Comparison of ENCODE assay signal across 23 cellular contexts in the genomic region with DNA sequence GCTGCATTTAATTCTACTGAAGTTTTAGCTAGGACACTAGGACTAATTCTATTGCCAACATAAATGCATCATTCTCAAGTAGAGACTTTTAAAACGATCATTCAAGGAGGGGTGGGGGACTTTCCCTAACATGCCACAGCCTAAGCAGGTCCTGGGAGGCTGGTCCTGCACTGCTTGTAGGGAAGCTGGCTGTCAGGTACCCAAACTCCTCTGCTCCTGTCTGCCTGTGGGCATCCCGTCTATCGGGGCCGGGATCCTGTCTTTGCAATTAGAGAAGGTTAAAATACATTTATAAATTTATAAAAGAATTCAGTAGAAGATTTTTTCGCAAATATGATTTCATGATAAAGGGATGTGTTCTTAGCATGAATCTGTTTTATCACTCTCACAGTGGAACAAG.
"Had no signal": no experiment of that assay in that cellular context is flagged by ENCODE, and none has a peak within 500 bp of the region (broad histone marks: within the 10 kb centered on the region; RNA-seq: fewer than 3 reads in every experiment).

No MANE protein-coding gene starts in this region.

- H3K4me1 Mint-ChIP-seq: memory B cell, mesothelial cell of epicardium had no signal

- ATAC-seq: left lobe of liver; mucosa of descending colon; sciatic nerve; stimulated activated effector memory CD8-positive, alpha-beta T cell treated with anti-CD3 and anti-CD28 coated beads, Interleukin-12 subunit alpha, Interleukin-12 subunit beta, amount 100 ng/mL, for 72 hours had no signal

- H3K4me1 ChIP-seq: prostate gland, right atrium auricular region, testis, tibial artery had no signal

- H3K36me3 ChIP-seq: prostate gland had no signal

- H3K9me3 ChIP-seq: mucosa of descending colon, prostate gland, right atrium auricular region, testis, tibial artery had no signal

- H3K27ac ChIP-seq: prostate gland, right atrium auricular region, testis, tibial artery had no signal

- H3K27ac Mint-ChIP-seq: memory B cell; mesothelial cell of epicardium; nephron; stimulated activated effector memory CD8-positive, alpha-beta T cell treated with anti-CD3 and anti-CD28 coated beads, Interleukin-12 subunit alpha, Interleukin-12 subunit beta, amount 100 ng/mL, for 72 hours; type B pancreatic cell had no signal

- H3K27me3 ChIP-seq: dorsolateral prefrontal cortex, right atrium auricular region, testis, tibial artery had no signal

- H3K4me3 ChIP-seq: dorsolateral prefrontal cortex, lung, mucosa of descending colon, prostate gland, right atrium auricular region, smooth muscle cell, testis, tibial artery had no signal

- DNase-seq: dorsolateral prefrontal cortex; effector CD4-positive, alpha-beta T cell; mucosa of descending colon; naive B cell; nucleus accumbens; stimulated activated CD4-positive, alpha-beta T cell treated with anti-CD3 and anti-CD28 coated beads, Interleukin-12 subunit alpha, Interleukin-12 subunit beta, amount 100 ng/mL, for 4 hours; stimulated activated CD4-positive, alpha-beta T cell treated with anti-CD3 and anti-CD28 coated beads, Interleukin-1b, Interleukin-23, amount 100 ng/mL, for 48 hours; stimulated activated CD4-positive, alpha-beta T cell treated with anti-CD3 and anti-CD28 coated beads, Interleukin-4, amount 100 ng/mL, for 24 hours; stimulated activated naive CD4-positive, alpha-beta T cell treated with Interleukin-2 at 50 U/mL for 16 hours; substantia nigra; testis; tibial artery had no signal

- H3K4me2 ChIP-seq: smooth muscle cell had no signal

- H3K4me3 Mint-ChIP-seq: memory B cell; mesothelial cell of epicardium; naive B cell; nephron; stimulated activated effector memory CD8-positive, alpha-beta T cell treated with anti-CD3 and anti-CD28 coated beads, Interleukin-12 subunit alpha, Interleukin-12 subunit beta, amount 100 ng/mL, for 72 hours; type B pancreatic cell had no signal

- H3K27me3 Mint-ChIP-seq: type B pancreatic cell had no signal

- H3K9me3 Mint-ChIP-seq: memory B cell; mesothelial cell of epicardium; nephron; stimulated activated effector memory CD8-positive, alpha-beta T cell treated with anti-CD3 and anti-CD28 coated beads, Interleukin-12 subunit alpha, Interleukin-12 subunit beta, amount 100 ng/mL, for 72 hours; type B pancreatic cell had no signal
